22 cellular contexts compared by ENCODE assay signal in genomic region chr6:5547571-5547970, GRCh38.
DNase-seq lines count a peak whose midpoint lies in the region; ATAC-seq and FAIRE-seq lines count a peak whose summit lies in the region.
"Had no signal": no experiment of that assay in that cellular context is flagged by ENCODE, and none has a peak within 500 bp of the region (broad histone marks: within the 10 kb centered on the region; RNA-seq: fewer than 3 reads in every experiment).

No MANE protein-coding gene starts in this region.

- H2AK5ac ChIP-seq in trophoblast cell (ENCODE audit: low read length), result no peak overlapping the region

- peaks cover 0 to 2% of the 10 kb centered on the region in 2 experiments for H3K4me1 ChIP-seq in trophoblast cell (ENCODE audit: control insufficient read depth in 1 of 2, insufficient read depth in 2 of 2, low read length in 2 of 2)
- H3K4me1 ChIP-seq: BLaER1 treated with 17β-estradiol and CSF1 and Interleukin-3, amounts not matched to agents 10 nM and 100 nM had no signal

- FAIRE-seq in urothelium cell line (lab: Jason Lieb, UNC), result no peak
- FAIRE-seq: D721Med, GM12891, GM18507, H1 had no signal

- H2AFZ ChIP-seq in trophoblast cell (ENCODE audit: insufficient read depth, low read length, poor library complexity), result no peak overlapping the region
- H2AFZ ChIP-seq: GM23248 had no signal

- H3K27ac Mint-ChIP-seq in activated T-helper 2 cell treated with anti-CD3 and anti-CD28 coated beads, Interferon-gamma antibody, Interleukin-2, Interleukin-4, amounts not matched to agents 10 μg/mL and 5 μg/mL and 100 μg/mL, durations not matched to agents 14 hours and 24 hours and 36 hours, result peak overlapping the region; percentile 21
- H3K27ac Mint-ChIP-seq: CD4-positive, alpha-beta T cell; CD8-positive, alpha-beta memory T cell had no signal

- no peak overlapping the region for H3K9ac ChIP-seq in trophoblast cell (ENCODE audit: low read length)
- H3K9ac ChIP-seq: BLaER1 treated with 17β-estradiol and CSF1 and Interleukin-3, amounts not matched to agents 10 nM and 100 nM; GM23248 had no signal

- H3K27me3 Mint-ChIP-seq in activated T-helper 2 cell treated with anti-CD3 and anti-CD28 coated beads, Interferon-gamma antibody, Interleukin-2, Interleukin-4, amounts not matched to agents 10 μg/mL and 5 μg/mL and 100 μg/mL, durations not matched to agents 14 hours and 24 hours and 36 hours (ENCODE audit: low read depth), result no peaks in the 10 kb centered on the region
- H3K27me3 Mint-ChIP-seq: CD4-positive, alpha-beta T cell; CD8-positive, alpha-beta memory T cell had no signal

- H2BK5ac ChIP-seq in trophoblast cell (ENCODE audit: low read depth, low read length, poor library complexity), result no peak overlapping the region

- H4K8ac ChIP-seq in trophoblast cell (ENCODE audit: low read depth, low read length), result no peak overlapping the region

- ATAC-seq in GM21825 (IDR thresholded peaks at IDR 0.05; ENCODE audit: unreplicated experiment), result no peak

- intact Hi-C loops in activated T-helper 2 cell treated with anti-CD3 and anti-CD28 coated beads, Interferon-gamma antibody, Interleukin-2, Interleukin-4, amounts not matched to agents 10 μg/mL and 5 μg/mL and 100 μg/mL, durations not matched to agents 14 hours and 24 hours and 36 hours (cut with micrococcal nuclease), result no loop called here

- no peak for DNase-seq in activated T-helper 2 cell treated with anti-CD3 and anti-CD28 coated beads, Interferon-gamma antibody, Interleukin-2, Interleukin-4, amounts not matched to agents 10 μg/mL and 5 μg/mL and 100 μg/mL, durations not matched to agents 14 hours and 24 hours and 36 hours (ENCODE audit: low spot score)
- DNase-seq in fibroblast of gingiva (ENCODE audit: low read depth) (peak; percentile 17), trophoblast cell (no peak), NCI-H1092 (lab: John Stamatoyannopoulos, UW) (no peak), urothelium cell line (ENCODE audit: low spot score) (no peak)
- DNase-seq: BE2C; CD4-positive, alpha-beta T cell; CD8-positive, alpha-beta memory T cell; DMS 273 treated with DMSO at 0.1 percent for 48 hours; DMS79; EL; GDM1; GM23248; H7; HCEC 1CT had no signal

- no peaks in the 10 kb centered on the region for H3K27me3 ChIP-seq in trophoblast cell (ENCODE audit: insufficient read depth, low read length)
- H3K27me3 ChIP-seq: BE2C; BLaER1 treated with 17β-estradiol and CSF1 and Interleukin-3, amounts not matched to agents 10 nM and 100 nM had no signal

- H3K36me3 ChIP-seq in trophoblast cell (ENCODE audit: control insufficient read depth in 1 of 2, insufficient read depth in 2 of 2, low read length in 2 of 2), result peaks cover 0 to 4% of the 10 kb centered on the region in 2 experiments
- H3K36me3 ChIP-seq: BE2C had no signal

- no peak overlapping the region for H3K14ac ChIP-seq in trophoblast cell (ENCODE audit: low read length)

- H3K4ac ChIP-seq in trophoblast cell (ENCODE audit: low read depth, low read length), result no peak overlapping the region

- H3K36me3 Mint-ChIP-seq in activated T-helper 2 cell treated with anti-CD3 and anti-CD28 coated beads, Interferon-gamma antibody, Interleukin-2, Interleukin-4, amounts not matched to agents 10 μg/mL and 5 μg/mL and 100 μg/mL, durations not matched to agents 14 hours and 24 hours and 36 hours (ENCODE audit: low read depth), result peaks cover 38% of the 10 kb centered on the region

- peaks cover 9% of the 10 kb centered on the region for H3K9me3 Mint-ChIP-seq in activated T-helper 2 cell treated with anti-CD3 and anti-CD28 coated beads, Interferon-gamma antibody, Interleukin-2, Interleukin-4, amounts not matched to agents 10 μg/mL and 5 μg/mL and 100 μg/mL, durations not matched to agents 14 hours and 24 hours and 36 hours

- no peak overlapping the region for H4K12ac ChIP-seq in trophoblast cell (ENCODE audit: low read depth, low read length)

- no peak overlapping the region for H3K4me3 Mint-ChIP-seq in activated T-helper 2 cell treated with anti-CD3 and anti-CD28 coated beads, Interferon-gamma antibody, Interleukin-2, Interleukin-4, amounts not matched to agents 10 μg/mL and 5 μg/mL and 100 μg/mL, durations not matched to agents 14 hours and 24 hours and 36 hours (ENCODE audit: low read depth)
- H3K4me3 Mint-ChIP-seq: CD14-positive monocyte; CD4-positive, alpha-beta T cell; CD8-positive, alpha-beta memory T cell had no signal

- H3K9me3 ChIP-seq in trophoblast cell (ENCODE audit: insufficient read depth, low read depth, low read length), result peaks cover 3% of the 10 kb centered on the region
- H3K9me3 ChIP-seq: BE2C had no signal

- H3K4me3 ChIP-seq in trophoblast cell (ENCODE audit: low read depth, low read length), result no peak overlapping the region
- H3K4me3 ChIP-seq: BLaER1 treated with 17β-estradiol and CSF1 and Interleukin-3, amounts not matched to agents 10 nM and 100 nM; GM23248 had no signal

- H2BK120ac ChIP-seq in trophoblast cell (ENCODE audit: insufficient read depth, low read length, poor library complexity), result no peak overlapping the region

- no peak overlapping the region for H3K23ac ChIP-seq in trophoblast cell (ENCODE audit: low read length)

- H3K79me2 ChIP-seq in trophoblast cell (ENCODE audit: control insufficient read depth, insufficient read depth, low read length, poor library complexity), result no peaks in the 10 kb centered on the region

- no peak overlapping the region for H3K4me2 ChIP-seq in trophoblast cell (ENCODE audit: low read length)
- H3K4me2 ChIP-seq: BLaER1 treated with 17β-estradiol and CSF1 and Interleukin-3, amounts not matched to agents 10 nM and 100 nM had no signal

- H2BK12ac ChIP-seq in trophoblast cell (ENCODE audit: low read length), result peak overlapping the region; percentile 49

- no peak overlapping the region for H3K18ac ChIP-seq in trophoblast cell (ENCODE audit: low read length)

- no CpG with 5 or more reads among the region's 4 CpGs for WGBS in trophoblast cell (ENCODE audit: extremely low coverage, insufficient coverage, insufficient read length)

- no peaks in the 10 kb centered on the region for H3K79me1 ChIP-seq in trophoblast cell (ENCODE audit: low read length)

- peaks cover 1% of the 10 kb centered on the region for H3K4me1 Mint-ChIP-seq in activated T-helper 2 cell treated with anti-CD3 and anti-CD28 coated beads, Interferon-gamma antibody, Interleukin-2, Interleukin-4, amounts not matched to agents 10 μg/mL and 5 μg/mL and 100 μg/mL, durations not matched to agents 14 hours and 24 hours and 36 hours (ENCODE audit: low read depth)
- H3K4me1 Mint-ChIP-seq: CD14-positive monocyte; CD8-positive, alpha-beta memory T cell had no signal

- no peak overlapping the region for H3K27ac ChIP-seq in trophoblast cell (ENCODE audit: low read depth, low read length)
- H3K27ac ChIP-seq: BLaER1 treated with 17β-estradiol and CSF1 and Interleukin-3, amounts not matched to agents 10 nM and 100 nM; GM23248 had no signal

- no peak overlapping the region for H4K91ac ChIP-seq in trophoblast cell (ENCODE audit: low read depth, low read length)
